ENCODE assay signal across 16 cellular contexts in genomic region chr6:142355481-142356174, GRCh38. TPM values are rescaled to one million over a fixed set of nuclear protein-coding genes. Genes with fewer than 3 reads are reported as not detected.
DNase-seq lines count a peak whose midpoint lies in the region; ATAC-seq and TF ChIP-seq lines count a peak whose summit lies in the region.
"Had no signal": no experiment of that assay in that cellular context is flagged by ENCODE, and none has a peak within 500 bp of the region (broad histone marks: within the 10 kb centered on the region; RNA-seq: fewer than 3 reads in every experiment).

No MANE protein-coding gene starts in this region.

- peak overlapping the region; percentile 68 for H3K27ac Mint-ChIP-seq in activated naive CD8-positive, alpha-beta T cell treated with anti-CD3 and anti-CD28 coated beads for 36 hours
- no peak overlapping the region for H3K27ac Mint-ChIP-seq in stimulated activated effector memory CD8-positive, alpha-beta T cell treated with anti-CD3 and anti-CD28 coated beads, Interleukin-12 subunit alpha, Interleukin-12 subunit beta, amount 100 ng/mL, for 72 hours
- H3K27ac Mint-ChIP-seq: immature natural killer cell had no signal

- H3K36me3 ChIP-seq in DND-41 (ENCODE audit: insufficient read depth, low read length) (no peaks in the 10 kb centered on the region), KOPT-K1 (ENCODE audit: insufficient read depth, low read length) (no peaks in the 10 kb centered on the region)

- peaks cover 15% of the 10 kb centered on the region for H3K4me1 ChIP-seq in DND-41 (ENCODE audit: insufficient read depth, low read length)

- H3K27me3 ChIP-seq in DND-41 (ENCODE audit: insufficient read depth, low read length, poor library complexity): peaks cover 15% of the 10 kb centered on the region

- H3K4me3 Mint-ChIP-seq in activated naive CD8-positive, alpha-beta T cell treated with anti-CD3 and anti-CD28 coated beads for 36 hours: no peak overlapping the region
- H3K4me3 Mint-ChIP-seq in stimulated activated effector memory CD8-positive, alpha-beta T cell treated with anti-CD3 and anti-CD28 coated beads, Interleukin-12 subunit alpha, Interleukin-12 subunit beta, amount 100 ng/mL, for 72 hours: no peak overlapping the region
- H3K4me3 Mint-ChIP-seq: immature natural killer cell had no signal

- H3K4me1 Mint-ChIP-seq in activated naive CD8-positive, alpha-beta T cell treated with anti-CD3 and anti-CD28 coated beads for 36 hours: peaks cover 21% of the 10 kb centered on the region
- H3K4me1 Mint-ChIP-seq in stimulated activated effector memory CD8-positive, alpha-beta T cell treated with anti-CD3 and anti-CD28 coated beads, Interleukin-12 subunit alpha, Interleukin-12 subunit beta, amount 100 ng/mL, for 72 hours: no peaks in the 10 kb centered on the region
- H3K4me1 Mint-ChIP-seq: immature natural killer cell had no signal

- H3K27ac ChIP-seq in DND-41 (ENCODE audit: low read length) (no peak overlapping the region), KOPT-K1 (ENCODE audit: low read depth, low read length, poor library complexity, severe bottlenecking) (peak overlapping the region; percentile 38)

- H3K9me3 ChIP-seq in DND-41 (ENCODE audit: insufficient read depth, low read length, severe bottlenecking): no peaks in the 10 kb centered on the region
- H3K9me3 ChIP-seq in KOPT-K1 (ENCODE audit: insufficient read depth, low read length, poor library complexity, severe bottlenecking): peaks cover 4% of the 10 kb centered on the region

- H3K79me2 ChIP-seq in DND-41 (ENCODE audit: insufficient read depth, low read length): no peaks in the 10 kb centered on the region

- H3K9ac ChIP-seq in DND-41 (ENCODE audit: low read depth, low read length): no peak overlapping the region

- no peak overlapping the region for H2AFZ ChIP-seq in DND-41 (ENCODE audit: low read depth, low read length)

- peak; percentile 75 for DNase-seq in DND-41
- peak; percentile 25 for DNase-seq in activated naive CD8-positive, alpha-beta T cell treated with anti-CD3 and anti-CD28 coated beads for 36 hours
- no peak for DNase-seq in stimulated activated effector memory CD8-positive, alpha-beta T cell treated with anti-CD3 and anti-CD28 coated beads, Interleukin-12 subunit alpha, Interleukin-12 subunit beta, amount 100 ng/mL, for 72 hours (ENCODE audit: low spot score in 2 of 2)
- DNase-seq: amniotic stem cell; central memory CD4-positive, alpha-beta T cell; effector CD4-positive, alpha-beta T cell; head of caudate nucleus; immature natural killer cell; KG1; NCI-H1417 treated with DMSO at 0.1 percent for 48 hours; NCI-H345; occipital lobe had no signal

- no peaks in the 10 kb centered on the region for H3K27me3 Mint-ChIP-seq in activated naive CD8-positive, alpha-beta T cell treated with anti-CD3 and anti-CD28 coated beads for 36 hours

- no peaks in the 10 kb centered on the region for H3K9me3 Mint-ChIP-seq in activated naive CD8-positive, alpha-beta T cell treated with anti-CD3 and anti-CD28 coated beads for 36 hours
- H3K9me3 Mint-ChIP-seq in stimulated activated effector memory CD8-positive, alpha-beta T cell treated with anti-CD3 and anti-CD28 coated beads, Interleukin-12 subunit alpha, Interleukin-12 subunit beta, amount 100 ng/mL, for 72 hours: no peaks in the 10 kb centered on the region

- no peaks in the 10 kb centered on the region for H4K20me1 ChIP-seq in DND-41 (ENCODE audit: insufficient read depth, low read length)

- H3K4me2 ChIP-seq in DND-41 (ENCODE audit: insufficient read depth, low read length): 0 out of 2 replicates have a peak overlapping the region, but pooled peaks have one; percentile 7

- TF ChIP-seq CTCF in DND-41 (IDR thresholded peaks at IDR 0.05; ENCODE audit: borderline replicate concordance, extremely low read depth, low read length, poor library complexity, severe bottlenecking): peak; percentile 3

- no peaks in the 10 kb centered on the region for H3K36me3 Mint-ChIP-seq in activated naive CD8-positive, alpha-beta T cell treated with anti-CD3 and anti-CD28 coated beads for 36 hours
- H3K36me3 Mint-ChIP-seq in stimulated activated effector memory CD8-positive, alpha-beta T cell treated with anti-CD3 and anti-CD28 coated beads, Interleukin-12 subunit alpha, Interleukin-12 subunit beta, amount 100 ng/mL, for 72 hours: no peaks in the 10 kb centered on the region
- H3K36me3 Mint-ChIP-seq: immature natural killer cell had no signal

- H3K4me3 ChIP-seq in DND-41 (ENCODE audit: low read depth in 1 of 2, low read length in 2 of 2): no peak overlapping the region

- ATAC-seq in DND-41 (ENCODE audit: insufficient read depth, low read depth): peak; percentile 99
- ATAC-seq in stimulated activated effector memory CD8-positive, alpha-beta T cell treated with anti-CD3 and anti-CD28 coated beads, Interleukin-12 subunit alpha, Interleukin-12 subunit beta, amount 100 ng/mL, for 72 hours: peak; percentile 31
- no peak for ATAC-seq in GM19452 (IDR thresholded peaks at IDR 0.05; ENCODE audit: unreplicated experiment)
- no peak for ATAC-seq in GM19035 (IDR thresholded peaks at IDR 0.05; ENCODE audit: unreplicated experiment)
- ATAC-seq in HG02759 (IDR thresholded peaks at IDR 0.05; ENCODE audit: unreplicated experiment): no peak

RNA-seq across cellular contexts. Expression of gene ADGRG6, which starts 53.8 kb away (rescaled TPM):
- total RNA-seq in activated naive CD8-positive, alpha-beta T cell treated with anti-CD3 and anti-CD28 coated beads for 36 hours: 1 to 10 TPM; 1.5 to 2.4 TPM

Comparison
In these comparisons a context has a peak if more than half of its experiments do, and no peak if none do; other contexts are left out.
1. ATAC-seq: peak in DND-41 (single experiment) and stimulated activated effector memory CD8-positive, alpha-beta T cell treated with anti-CD3 and anti-CD28 coated beads, Interleukin-12 subunit alpha, Interleukin-12 subunit beta, amount 100 ng/mL, for 72 hours (single experiment); none in GM19452 (single experiment), GM19035 (single experiment) and HG02759 (single experiment).
2. DNase-seq: peak in DND-41 (single experiment) and activated naive CD8-positive, alpha-beta T cell treated with anti-CD3 and anti-CD28 coated beads for 36 hours (single experiment); none in stimulated activated effector memory CD8-positive, alpha-beta T cell treated with anti-CD3 and anti-CD28 coated beads, Interleukin-12 subunit alpha, Interleukin-12 subunit beta, amount 100 ng/mL, for 72 hours (0 of 2).